9 cellular contexts compared by ENCODE assay signal in the genomic region with DNA sequence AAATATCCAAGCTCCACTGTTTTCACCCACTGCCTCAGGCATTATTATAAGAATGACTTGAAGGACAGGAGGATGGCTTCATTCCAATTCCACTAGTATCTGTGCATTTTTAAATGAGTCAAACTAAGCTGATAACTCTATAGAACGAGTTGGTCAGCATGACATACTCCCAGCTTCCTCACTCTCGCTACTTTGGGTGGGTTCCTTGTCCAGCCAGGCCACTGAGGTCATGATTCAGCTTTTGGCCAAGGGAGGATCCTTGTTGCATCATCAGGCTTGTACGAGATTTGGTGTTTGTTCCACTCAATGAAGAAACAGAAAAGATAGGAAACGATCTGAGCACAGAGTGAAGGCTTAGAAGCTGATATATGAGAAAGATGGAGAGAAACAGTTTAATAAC. TPM values are rescaled to one million over a fixed set of nuclear protein-coding genes. Genes with fewer than 3 reads are reported as not detected.
A peak's percentile ranks its signal among the peaks of the same experiment; 100 is the strongest.
DNase-seq lines count a peak whose midpoint lies in the region; ATAC-seq, FAIRE-seq and TF ChIP-seq lines count a peak whose summit lies in the region.
"Had no signal": no experiment of that assay in that cellular context is flagged by ENCODE, and none has a peak within 500 bp of the region (broad histone marks: within the 10 kb centered on the region; RNA-seq: fewer than 3 reads in every experiment).

No MANE protein-coding gene starts in this region.

- intact Hi-C loops in PC-9 (cut with micrococcal nuclease; ENCODE audit: unreplicated experiment) = loop anchor here (1.0 kb wide), 2 partner anchors 17 to 178 kb away; no protein-coding TSS in a partner anchor
- intact Hi-C loops in vagina (cut with DNase I) = no loop called here

- peak overlapping the region; percentile 39 for H3K4me2 ChIP-seq in PC-9

- no peak overlapping the region for H3K4me3 ChIP-seq in PC-9
- H3K4me3 ChIP-seq in vagina = no peak overlapping the region
- no peak overlapping the region for H3K4me3 ChIP-seq in small intestine (ENCODE audit: low read depth in 1 of 2, low read length in 2 of 2)

- CTCF ChIA-PET in PC-9 (lab: Charles Lee) = interaction anchor here (0.6 to 1.2 kb wide), 3 partner anchors 18 to 283 kb away, joined by 3 read pairs; no protein-coding TSS in a partner anchor

- H3F3A ChIP-seq in PC-9 (ENCODE audit: insufficient read depth, low read depth) = peaks cover 27% of the 10 kb centered on the region

- 57 to 80% (median 78%) methylated on average over 4 of the region's 4 CpGs for WGBS in small intestine, 3 donors

- H4K20me1 ChIP-seq in PC-9 (ENCODE audit: insufficient read depth) = no peaks in the 10 kb centered on the region

- no TSS peak for BruUV-seq in PC-9 (replicated peaks; lab: Mats Ljungman, UMichigan)

- no peak for ATAC-seq in effector memory CD8-positive, alpha-beta T cell (replicated peaks)

- POLR2A ChIA-PET in PC-9 (lab: Charles Lee; ENCODE audit: unreplicated experiment) = interaction anchor here (0.5 to 1.0 kb wide), 5 partner anchors 13 to 1014 kb away, joined by 3 to 12 read pairs (median 5); a partner anchor contains a TSS

- TF ChIP-seq CTCF in PC-9 (conservative IDR thresholded peaks at IDR 0.05) (no peak), vagina (IDR thresholded peaks at IDR 0.05) (no peak)

- H3K79me2 ChIP-seq in PC-9 (ENCODE audit: low read depth) = peaks cover 58% of the 10 kb centered on the region

- H2AFZ ChIP-seq in PC-9 = no peak overlapping the region

- peaks cover 34 to 54% of the 10 kb centered on the region in 2 donors for H3K4me1 Mint-ChIP-seq in effector memory CD8-positive, alpha-beta T cell (ENCODE audit: low read depth in 2 of 2)

- no peak overlapping the region for H3K4me3 Mint-ChIP-seq in effector memory CD8-positive, alpha-beta T cell
- H3K4me3 Mint-ChIP-seq: activated naive CD8-positive, alpha-beta T cell treated with anti-CD3 and anti-CD28 coated beads for 36 hours had no signal

- peak; percentile 67 to 84 for DNase-seq in PC-9
- no peak for DNase-seq in effector memory CD8-positive, alpha-beta T cell
- peak; percentile 49 for DNase-seq in medulla oblongata (ENCODE audit: extremely low spot score)
- DNase-seq in vagina (ENCODE audit: extremely low spot score in 2 of 2) = no peak
- DNase-seq in small intestine = no peak
- no peak for DNase-seq in H54 (ENCODE audit: insufficient read length, low spot score)
- DNase-seq in NCI-H1048 (lab: John Stamatoyannopoulos, UW) = no peak
- DNase-seq: activated naive CD8-positive, alpha-beta T cell treated with anti-CD3 and anti-CD28 coated beads for 36 hours; NCI-H774 had no signal

- H3K27ac ChIP-seq in PC-9 (peak overlapping the region; percentile 81), vagina (peak overlapping the region; percentile 74), small intestine (ENCODE audit: low read depth in 1 of 2, low read length in 1 of 2) (peak overlapping the region in 1 of 2 donors; percentile 14)

- no peaks in the 10 kb centered on the region for H3K9me3 ChIP-seq in PC-9 (ENCODE audit: insufficient read depth, low read depth)
- no peaks in the 10 kb centered on the region for H3K9me3 ChIP-seq in vagina
- no peaks in the 10 kb centered on the region for H3K9me3 ChIP-seq in small intestine (ENCODE audit: control insufficient read depth, low read depth)

- no peaks in the 10 kb centered on the region for H3K27me3 Mint-ChIP-seq in effector memory CD8-positive, alpha-beta T cell
- H3K27me3 Mint-ChIP-seq: activated naive CD8-positive, alpha-beta T cell treated with anti-CD3 and anti-CD28 coated beads for 36 hours had no signal

- H3K36me3 Mint-ChIP-seq in effector memory CD8-positive, alpha-beta T cell (ENCODE audit: insufficient read depth) = peaks cover 32% of the 10 kb centered on the region

- H3K36me3 ChIP-seq in PC-9 (ENCODE audit: low read depth) (peaks cover 8% of the 10 kb centered on the region; the same call in 1 of the 2 replicates), vagina (no peaks in the 10 kb centered on the region), small intestine (ENCODE audit: control insufficient read depth in 2 of 2, insufficient read depth in 2 of 2, low read length in 2 of 2) (peaks cover 0 to 9% of the 10 kb centered on the region in 2 donors)

- H3K27me3 ChIP-seq in PC-9 (ENCODE audit: insufficient read depth, low read depth) = no peaks in the 10 kb centered on the region
- no peaks in the 10 kb centered on the region for H3K27me3 ChIP-seq in vagina
- no peaks in the 10 kb centered on the region for H3K27me3 ChIP-seq in small intestine (ENCODE audit: control insufficient read depth in 2 of 2, insufficient read depth in 2 of 2, low read length in 2 of 2)

- H3K4me1 ChIP-seq in PC-9 (replicated peaks; ENCODE audit: insufficient read depth) = peaks cover 35% of the 10 kb centered on the region
- peaks cover 78% of the 10 kb centered on the region for H3K4me1 ChIP-seq in vagina
- peaks cover 4 to 9% of the 10 kb centered on the region in 2 donors for H3K4me1 ChIP-seq in small intestine (ENCODE audit: control insufficient read depth in 2 of 2, insufficient read depth in 1 of 2, low read depth in 1 of 2, low read length in 1 of 2)

- H3K27ac Mint-ChIP-seq in effector memory CD8-positive, alpha-beta T cell = peak overlapping the region; percentile 61 to 69
- H3K27ac Mint-ChIP-seq: activated naive CD8-positive, alpha-beta T cell treated with anti-CD3 and anti-CD28 coated beads for 36 hours had no signal

- FAIRE-seq in small intestine (lab: Jason Lieb, UNC) (no peak), H54 (lab: Jason Lieb, UNC) (no peak)

- H3K9me3 Mint-ChIP-seq in effector memory CD8-positive, alpha-beta T cell = no peaks in the 10 kb centered on the region
- H3K9me3 Mint-ChIP-seq: activated naive CD8-positive, alpha-beta T cell treated with anti-CD3 and anti-CD28 coated beads for 36 hours had no signal

- no peaks in the 10 kb centered on the region for H3K9me2 ChIP-seq in PC-9 (ENCODE audit: insufficient read depth)

- TF ChIP-seq POLR2A in vagina (IDR thresholded peaks at IDR 0.05) (no peak), H54 (IDR thresholded peaks at IDR 0.05; ENCODE audit: low read depth, low read length) (no peak)

RNA-seq across cellular contexts. Expression of a gene that starts 19.8 kb away (rescaled TPM):
- total RNA-seq in PC-9 (2021) (35.8 and 57.5 TPM in 2 replicates), vagina (45.4 TPM)
- 10 to 100 TPM; 13.6 to 15.1 (median 14.9) TPM for polyA plus RNA-seq in small intestine

Comparison
In these comparisons a context has a peak if more than half of its experiments do, and no peak if none do; other contexts are left out.
1. DNase-seq: peak in PC-9 (2 of 2) and medulla oblongata (single experiment); none in effector memory CD8-positive, alpha-beta T cell (0 of 3), vagina (0 of 2), small intestine (single experiment), H54 (single experiment) and NCI-H1048 (single experiment).